In genomic region chr22:37022483-37023337, GRCh38 we compare ENCODE assay signal across 14 cellular contexts. TPM values are rescaled to one million over a fixed set of nuclear protein-coding genes. Genes with fewer than 3 reads are reported as not detected.
DNase-seq lines count a peak whose midpoint lies in the region; ATAC-seq, FAIRE-seq and TF ChIP-seq lines count a peak whose summit lies in the region.
"Had no signal": no experiment of that assay in that cellular context is flagged by ENCODE, and none has a peak within 500 bp of the region (broad histone marks: within the 10 kb centered on the region; RNA-seq: fewer than 3 reads in every experiment).

No MANE protein-coding gene starts in this region.

- H3K9me3 ChIP-seq in NT2/D1 (ENCODE audit: insufficient read depth, low read length): no peaks in the 10 kb centered on the region
- H3K9me3 ChIP-seq in heart left ventricle: no peaks in the 10 kb centered on the region
- H3K9me3 ChIP-seq in lower lobe of right lung: no peaks in the 10 kb centered on the region
- H3K9me3 ChIP-seq in small intestine (ENCODE audit: control insufficient read depth, low read depth): no peaks in the 10 kb centered on the region
- H3K9me3 ChIP-seq: thoracic aorta had no signal

- H3K27ac ChIP-seq in heart left ventricle (peak overlapping the region in 8 of 12 donors; percentile 17 to 63 (median 42)), lower lobe of right lung (no peak overlapping the region), small intestine (ENCODE audit: low read depth in 1 of 2, low read length in 1 of 2) (peak overlapping the region; percentile 91 to 99)
- H3K27ac ChIP-seq: GM23248, thoracic aorta had no signal

- DNase-seq in NT2/D1 (ENCODE audit: low read depth, low spot score) (no peak), heart left ventricle (peak in 1 of 5 donors; percentile 49), lower lobe of right lung (no peak), small intestine (peak; percentile 45), DMS 273 (lab: John Stamatoyannopoulos, UW; ENCODE audit: unreplicated experiment) (no peak), NCI-H2196 (lab: John Stamatoyannopoulos, UW; ENCODE audit: unreplicated experiment) (no peak)
- no peak for DNase-seq in activated CD8-positive, alpha-beta memory T cell treated with anti-CD3 and anti-CD28 coated beads, Interleukin-2, amount 10 ng/mL, durations not matched to agents 7 days and 5 days
- DNase-seq in stimulated activated CD4-positive, alpha-beta T cell treated with anti-CD3 and anti-CD28 coated beads, Interleukin-15, amount 100 ng/mL, for 24 hours: no peak
- DNase-seq: cerebellar nuclear complex, NCI-H2081 treated with DMSO at 0.1 percent for 48 hours, NCI-H510A treated with DMSO at 0.1 percent for 48 hours had no signal

- H3K27me3 Mint-ChIP-seq in activated CD8-positive, alpha-beta memory T cell treated with anti-CD3 and anti-CD28 coated beads, Interleukin-2, amount 10 ng/mL, durations not matched to agents 7 days and 5 days: no peaks in the 10 kb centered on the region

- ATAC-seq in heart left ventricle: peak in 3 of 4 donors; percentile 2 to 17 (median 7)
- peak in 1 of 2 donors; percentile 15 for ATAC-seq in lower lobe of right lung
- ATAC-seq in activated CD8-positive, alpha-beta memory T cell treated with anti-CD3 and anti-CD28 coated beads, Interleukin-2, amount 10 ng/mL, durations not matched to agents 7 days and 5 days: no peak

- WGBS in heart left ventricle, 4 donors: 61 to 70% (median 64%) methylated on average over 16 of the region's 16 CpGs
- WGBS in small intestine, 3 donors: 44 to 70% (median 48%) methylated on average over 16 of the region's 16 CpGs

- H3K4me3 Mint-ChIP-seq in activated CD8-positive, alpha-beta memory T cell treated with anti-CD3 and anti-CD28 coated beads, Interleukin-2, amount 10 ng/mL, durations not matched to agents 7 days and 5 days: no peak overlapping the region

- no peaks in the 10 kb centered on the region for H3K9me3 Mint-ChIP-seq in activated CD8-positive, alpha-beta memory T cell treated with anti-CD3 and anti-CD28 coated beads, Interleukin-2, amount 10 ng/mL, durations not matched to agents 7 days and 5 days (ENCODE audit: low read depth)
- H3K9me3 Mint-ChIP-seq: endodermal cell had no signal

- H3K27me3 ChIP-seq in NT2/D1 (ENCODE audit: insufficient read depth, insufficient read length) (no peaks in the 10 kb centered on the region), heart left ventricle (no peaks in the 10 kb centered on the region), lower lobe of right lung (ENCODE audit: low read depth) (no peaks in the 10 kb centered on the region), small intestine (ENCODE audit: control insufficient read depth in 2 of 2, insufficient read depth in 2 of 2, low read length in 2 of 2) (no peaks in the 10 kb centered on the region)

- TF ChIP-seq POLR2A in heart left ventricle (IDR thresholded peaks at IDR 0.05): no peak

- peaks cover 4% of the 10 kb centered on the region for H3K36me3 Mint-ChIP-seq in activated CD8-positive, alpha-beta memory T cell treated with anti-CD3 and anti-CD28 coated beads, Interleukin-2, amount 10 ng/mL, durations not matched to agents 7 days and 5 days

- no peak for FAIRE-seq in small intestine (lab: Jason Lieb, UNC)

- H3K4me1 ChIP-seq in NT2/D1 (ENCODE audit: insufficient read depth, insufficient read length) (peaks cover 28% of the 10 kb centered on the region), heart left ventricle (peaks cover 7 to 73% (median 37%) of the 10 kb centered on the region in 12 donors), lower lobe of right lung (peaks cover 57% of the 10 kb centered on the region), small intestine (ENCODE audit: control insufficient read depth in 2 of 2, insufficient read depth in 1 of 2, low read depth in 1 of 2, low read length in 1 of 2) (peaks cover 0 to 7% of the 10 kb centered on the region in 2 donors)

- H3K4me3 ChIP-seq in NT2/D1 (ENCODE audit: insufficient read length, low read depth) (no peak overlapping the region), heart left ventricle (no peak overlapping the region), lower lobe of right lung (peak overlapping the region; percentile 2), small intestine (ENCODE audit: low read depth in 1 of 2, low read length in 2 of 2) (no peak overlapping the region)
- H3K4me3 ChIP-seq: GM23248, thoracic aorta had no signal

- H3K9ac ChIP-seq in NT2/D1 (ENCODE audit: insufficient read length, low read depth): peak overlapping the region; percentile 58
- H3K9ac ChIP-seq: GM23248 had no signal

- peaks cover 20% of the 10 kb centered on the region for H3K4me1 Mint-ChIP-seq in activated CD8-positive, alpha-beta memory T cell treated with anti-CD3 and anti-CD28 coated beads, Interleukin-2, amount 10 ng/mL, durations not matched to agents 7 days and 5 days

- intact Hi-C loops in heart left ventricle (cut with DNase I) (loop anchor here in 1 of 10 donors (10.0 kb wide), 1 partner anchor 58 kb away; no protein-coding TSS in a partner anchor), lower lobe of right lung (cut with DNase I) (no loop called here)

- no peak overlapping the region for H3K27ac Mint-ChIP-seq in activated CD8-positive, alpha-beta memory T cell treated with anti-CD3 and anti-CD28 coated beads, Interleukin-2, amount 10 ng/mL, durations not matched to agents 7 days and 5 days
- H3K27ac Mint-ChIP-seq: endodermal cell had no signal

- TF ChIP-seq CTCF in heart left ventricle (IDR thresholded peaks at IDR 0.05): no peak
- TF ChIP-seq CTCF in lower lobe of right lung (IDR thresholded peaks at IDR 0.05): no peak

- CTCF ChIA-PET in activated CD8-positive, alpha-beta memory T cell treated with anti-CD3 and anti-CD28 coated beads, Interleukin-2, amount 10 ng/mL, durations not matched to agents 7 days and 5 days (lab: Charles Lee): interaction anchor here (0.9 to 7.7 kb wide), 10 partner anchors 8 to 329 kb away, joined by 3 to 48 read pairs (median 4); a partner anchor contains a TSS

- peaks cover 53% of the 10 kb centered on the region for H3K36me3 ChIP-seq in NT2/D1 (ENCODE audit: insufficient read depth, insufficient read length, low read length)
- peaks cover 0 to 38% (median 27%) of the 10 kb centered on the region in 9 donors for H3K36me3 ChIP-seq in heart left ventricle
- H3K36me3 ChIP-seq in lower lobe of right lung: peaks cover 38% of the 10 kb centered on the region
- peaks cover 3% of the 10 kb centered on the region in 2 donors for H3K36me3 ChIP-seq in small intestine (ENCODE audit: control insufficient read depth in 2 of 2, insufficient read depth in 2 of 2, low read length in 2 of 2)

RNA-seq across cellular contexts. Expression of gene MPST, which starts 3.2 kb away (rescaled TPM):
- 100 to 1,000 TPM in 2 of 9 donors, 10 to 100 TPM in 7; 27.5 to 157 (median 52.9) TPM for total RNA-seq in heart left ventricle
- polyA plus RNA-seq in heart left ventricle: 100 to 1,000 TPM; 133 to 134 TPM
- 73.2 TPM for total RNA-seq in lower lobe of right lung
- polyA plus RNA-seq in small intestine: 100 to 1,000 TPM; 213 to 549 (median 397) TPM
- total RNA-seq in activated CD8-positive, alpha-beta memory T cell treated with anti-CD3 and anti-CD28 coated beads, Interleukin-2, amount 10 ng/mL, durations not matched to agents 7 days and 5 days: 10 to 100 TPM; 42.3 to 61.0 TPM

RNA-seq across cellular contexts. Expression of gene TST, which starts 3.5 kb away (rescaled TPM):
- total RNA-seq in heart left ventricle (100 to 1,000 TPM in 2 of 9 donors, 10 to 100 TPM in 7; 35.8 to 143 (median 58.1) TPM), lower lobe of right lung (48.3 TPM)
- polyA plus RNA-seq in heart left ventricle (10 to 100 TPM; 57.3 to 89.8 TPM), small intestine (100 to 1,000 TPM; 201 to 526 (median 507) TPM)
- 10 to 100 TPM; 11.2 to 29.3 TPM for total RNA-seq in activated CD8-positive, alpha-beta memory T cell treated with anti-CD3 and anti-CD28 coated beads, Interleukin-2, amount 10 ng/mL, durations not matched to agents 7 days and 5 days

RNA-seq across cellular contexts. Expression of gene KCTD17, which starts 28.8 kb away (rescaled TPM):
- total RNA-seq in heart left ventricle (10 to 100 TPM; 10.8 to 62.0 (median 17.3) TPM), lower lobe of right lung (24.2 TPM)
- polyA plus RNA-seq in heart left ventricle (10 to 100 TPM; 17.1 to 27.3 TPM), small intestine (10 to 100 TPM in 1 of 3 donors, 1 to 10 TPM in 2; 3.6 to 18.8 (median 9.7) TPM)
- total RNA-seq in activated CD8-positive, alpha-beta memory T cell treated with anti-CD3 and anti-CD28 coated beads, Interleukin-2, amount 10 ng/mL, durations not matched to agents 7 days and 5 days: 10 to 100 TPM; 47.7 to 53.4 TPM
